In genomic region chr9:100322954-100323536, GRCh38 we compare ENCODE assay signal across 8 cellular contexts. TPM values are rescaled to one million over a fixed set of nuclear protein-coding genes. Genes with fewer than 3 reads are reported as not detected.
DNase-seq lines count a peak whose midpoint lies in the region; ATAC-seq, FAIRE-seq and TF ChIP-seq lines count a peak whose summit lies in the region.

No MANE protein-coding gene starts in this region.

- H3K36me3 Mint-ChIP-seq in stimulated activated memory B cell treated with anti-CD40 and anti-IgM and Interleukin-4, amounts not matched to agents 10 μg/mL and 1 μg/mL and 100 μg/mL, for 72 hours = peaks cover 39% of the 10 kb centered on the region

- peaks cover 8% of the 10 kb centered on the region for H3K4me1 Mint-ChIP-seq in stimulated activated memory B cell treated with anti-CD40 and anti-IgM and Interleukin-4, amounts not matched to agents 10 μg/mL and 1 μg/mL and 100 μg/mL, for 72 hours

- H3K27me3 ChIP-seq in body of pancreas = no peaks in the 10 kb centered on the region

- H3K27ac ChIP-seq in body of pancreas = no peak overlapping the region

- ATAC-seq in body of pancreas = no peak
- ATAC-seq in stimulated activated memory B cell treated with anti-CD40 and anti-IgM and Interleukin-4, amounts not matched to agents 10 μg/mL and 1 μg/mL and 100 μg/mL, for 72 hours = no peak

- no peak for TF ChIP-seq POLR2A in H54 (IDR thresholded peaks at IDR 0.05; ENCODE audit: low read depth, low read length)
- TF ChIP-seq POLR2A in body of pancreas (IDR thresholded peaks at IDR 0.05) = no peak

- H3K4me1 ChIP-seq in body of pancreas = no peaks in the 10 kb centered on the region

- peak; percentile 62 for DNase-seq in DMS 273 (lab: John Stamatoyannopoulos, UW; ENCODE audit: unreplicated experiment)
- DNase-seq in DMS 273 treated with DMSO at 0.1 percent for 48 hours (lab: John Stamatoyannopoulos, UW) = no peak
- DNase-seq in H54 (ENCODE audit: insufficient read length, low spot score) = peak; percentile 11
- DNase-seq in NCI-H774 (lab: John Stamatoyannopoulos, UW) = peak; percentile 29
- DNase-seq in body of pancreas = peak; percentile 15 to 58 (median 39)
- peak; percentile 64 for DNase-seq in left kidney (ENCODE audit: low read depth, low spot score)
- peak; percentile 16 for DNase-seq in urothelium cell line (ENCODE audit: low spot score)

- no peaks in the 10 kb centered on the region for H3K27me3 Mint-ChIP-seq in stimulated activated memory B cell treated with anti-CD40 and anti-IgM and Interleukin-4, amounts not matched to agents 10 μg/mL and 1 μg/mL and 100 μg/mL, for 72 hours

- no peak overlapping the region for H3K27ac Mint-ChIP-seq in stimulated activated memory B cell treated with anti-CD40 and anti-IgM and Interleukin-4, amounts not matched to agents 10 μg/mL and 1 μg/mL and 100 μg/mL, for 72 hours

- WGBS in body of pancreas, 2 donors = 38 to 43% methylated on average over 3 of the region's 3 CpGs

- no peaks in the 10 kb centered on the region for H3K9me3 ChIP-seq in body of pancreas

- H3K36me3 ChIP-seq in body of pancreas (replicated peaks in 1 of 2; ENCODE audit: insufficient read depth in 1 of 2, low read depth in 2 of 2) = peaks cover 0 to 8% of the 10 kb centered on the region in 2 donors

- FAIRE-seq in H54 (lab: Jason Lieb, UNC) (peak; percentile 98), urothelium cell line (lab: Jason Lieb, UNC) (no peak)

- intact Hi-C loops in body of pancreas (cut with DNase I) = no loop called here

- TF ChIP-seq CTCF in body of pancreas (IDR thresholded peaks at IDR 0.05) = peak; percentile 57 to 70 (median 64)

- no peaks in the 10 kb centered on the region for H3K9me3 Mint-ChIP-seq in stimulated activated memory B cell treated with anti-CD40 and anti-IgM and Interleukin-4, amounts not matched to agents 10 μg/mL and 1 μg/mL and 100 μg/mL, for 72 hours

- no peak overlapping the region for H3K4me3 Mint-ChIP-seq in stimulated activated memory B cell treated with anti-CD40 and anti-IgM and Interleukin-4, amounts not matched to agents 10 μg/mL and 1 μg/mL and 100 μg/mL, for 72 hours

- no peak overlapping the region for H3K4me3 ChIP-seq in body of pancreas

RNA-seq across cellular contexts. Expression of gene TEX10, which starts 29.7 kb away (rescaled TPM):
- total RNA-seq in body of pancreas = 1 to 10 TPM; 7.8 to 9.2 TPM
